Comparison of ENCODE assay signal across 8 cellular contexts in the genomic region with DNA sequence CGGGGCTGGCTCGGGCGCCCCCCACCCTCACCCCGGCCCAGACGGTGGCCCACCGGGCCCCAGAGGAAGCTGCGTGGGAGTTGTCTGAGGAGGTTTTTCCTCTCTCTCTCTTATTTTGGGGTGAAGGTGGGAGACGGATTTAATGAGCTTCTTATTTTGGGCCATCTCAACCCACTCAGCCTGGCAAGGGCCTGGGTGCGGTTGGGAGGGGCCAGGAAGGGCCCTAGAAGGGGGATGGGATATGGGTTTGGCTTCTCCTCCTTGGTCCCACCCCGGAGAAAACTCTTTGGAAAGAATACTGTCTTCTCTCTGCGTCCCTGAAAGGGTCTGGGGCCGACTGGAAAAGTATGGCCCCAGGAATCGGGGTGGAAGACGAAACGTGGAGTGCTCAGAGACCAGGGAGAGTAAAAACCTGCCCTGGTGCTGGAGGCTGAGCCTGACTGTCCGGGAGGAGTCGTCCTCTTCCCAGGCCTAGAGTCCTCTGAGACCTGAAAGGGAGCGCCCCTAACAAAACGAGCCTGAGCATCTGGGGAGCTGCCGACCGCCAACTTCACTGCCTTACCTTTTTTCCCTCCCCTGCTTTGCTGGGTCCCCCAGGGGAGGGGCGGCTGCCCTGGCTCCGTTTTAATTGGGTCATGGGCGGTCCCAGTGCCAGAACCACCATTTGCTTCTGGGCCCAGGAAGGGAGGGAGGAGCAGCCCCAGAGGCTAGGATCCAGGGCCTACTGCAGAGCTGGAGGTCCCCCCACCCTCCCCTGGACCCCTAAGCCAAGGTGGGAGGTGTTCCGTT. TPM values are rescaled to one million over a fixed set of nuclear protein-coding genes. Genes with fewer than 3 reads are reported as not detected.
DNase-seq lines count a peak whose midpoint lies in the region; ATAC-seq, FAIRE-seq and TF ChIP-seq lines count a peak whose summit lies in the region.

No MANE protein-coding gene starts in this region.

- RAD21 ChIA-PET in HCT116 (lab: Charles Lee; ENCODE audit: low non-redundant PET in 1 of 2, low total read pairs in 2 of 2, uncharacterized antibody in 2 of 2, unreplicated experiment in 2 of 2) = interaction anchor here in 1 of 2 experiments (0.6 kb wide), 1 partner anchor 13 kb away, joined by 3 read pairs; no protein-coding TSS in a partner anchor

- H3K4me2 ChIP-seq in HCT116 (ENCODE audit: low read length) = peak overlapping the region; percentile 80

- WGBS in spleen, 5 donors = 28 to 50% (median 47%) methylated on average over 23 to 25 of the region's 25 CpGs

- no peak for TF ChIP-seq RAD21 in HCT116 (IDR thresholded peaks at IDR 0.05; ENCODE audit: low read depth)

- H3K27ac ChIP-seq in HCT116 (ENCODE audit: low read depth, low read length) (peak overlapping the region; percentile 48; the same call in 1 of the 2 replicates), ascending aorta (peak overlapping the region; percentile 91 to 94), spleen (peak overlapping the region; percentile 72 to 92 (median 88))

- CTCF ChIA-PET in HCT116 (lab: Charles Lee) = interaction anchor here (0.6 to 1.3 kb wide), 3 partner anchors 15 to 17 kb away, joined by 3 to 4 read pairs (median 3); no protein-coding TSS in a partner anchor

- intact Hi-C loops in HCT116 (cut with micrococcal nuclease) (no loop called here), ascending aorta (cut with DNase I) (loop anchor here (2.0 to 10.0 kb wide), 6 partner anchors 15 to 467 kb away; a partner anchor contains a TSS), spleen (cut with DNase I; ENCODE audit: low total_unique reads) (no loop called here)

- H3K9ac ChIP-seq in HCT116 (ENCODE audit: low read length) = peak overlapping the region; percentile 70
- peak overlapping the region; percentile 83 for H3K9ac ChIP-seq in iPS-15b (ENCODE audit: low read depth, low read length)

- peaks cover 11 to 13% of the 10 kb centered on the region in 2 experiments for H3K36me3 ChIP-seq in HCT116 (ENCODE audit: control insufficient read depth in 1 of 2, insufficient read depth in 2 of 2, low read length in 2 of 2)
- peaks cover 31 to 39% of the 10 kb centered on the region in 2 donors for H3K36me3 ChIP-seq in ascending aorta
- H3K36me3 ChIP-seq in iPS-15b (ENCODE audit: control insufficient read depth, insufficient read depth, low read length) = peaks cover 17% of the 10 kb centered on the region
- H3K36me3 ChIP-seq in spleen = peaks cover 0 to 46% (median 26%) of the 10 kb centered on the region in 6 donors

- no peak overlapping the region for H2AFZ ChIP-seq in HCT116 (ENCODE audit: low read depth, low read length, poor library complexity, severe bottlenecking)

- no peaks in the 10 kb centered on the region for H4K20me1 ChIP-seq in HCT116 (ENCODE audit: insufficient read depth)

- H3K4me3 ChIP-seq in HCT116 (replicated peaks in 1 of 2; ENCODE audit: low read depth in 1 of 2, low read length in 2 of 2) = peak overlapping the region; percentile 56 to 62
- H3K4me3 ChIP-seq in ascending aorta = peak overlapping the region; percentile 68 to 86
- H3K4me3 ChIP-seq in iPS-15b (ENCODE audit: low read depth, low read length) = peak overlapping the region; percentile 83
- H3K4me3 ChIP-seq in spleen = peak overlapping the region; percentile 46 to 79 (median 58)

- no peak for TF ChIP-seq POLR2A in HCT116 (IDR thresholded peaks at IDR 0.05; ENCODE audit: borderline replicate concordance, extremely low read depth, insufficient read depth, insufficient read length)
- TF ChIP-seq POLR2A in spleen (IDR thresholded peaks at IDR 0.05) = no peak

- DNase-seq in HCT116 (ENCODE audit: low read depth, low spot score) (no peak), ascending aorta (ENCODE audit: low spot score in 2 of 2) (peak; percentile 51 to 85), spleen (peak; percentile 66), HTR-8/SVneo (ENCODE audit: insufficient read length, low spot score) (no peak), DMS153 (lab: John Stamatoyannopoulos, UW) (no peak), NCI-H82 (lab: John Stamatoyannopoulos, UW) (no peak)

- no peaks in the 10 kb centered on the region for H3K79me2 ChIP-seq in HCT116 (ENCODE audit: insufficient read depth, low read length)

- H3K9me2 ChIP-seq in HCT116 (ENCODE audit: insufficient read depth) = no peaks in the 10 kb centered on the region

- peak; percentile 15; the same call in 1 of the 2 replicates for ATAC-seq in HCT116
- ATAC-seq in HG02870 (IDR thresholded peaks at IDR 0.05; ENCODE audit: unreplicated experiment) = no peak

- POLR2A ChIA-PET in HCT116 (lab: Charles Lee) = no interaction called here

- no peak for FAIRE-seq in HTR-8/SVneo (lab: Jason Lieb, UNC)

- TF ChIP-seq CTCF in HCT116 (IDR thresholded peaks at IDR 0.05 in 2 of 3, conservative IDR thresholded peaks at IDR 0.05 in 1 of 3; ENCODE audit: borderline replicate concordance in 1 of 3, insufficient read depth in 1 of 3, low read depth in 2 of 3, low read length in 2 of 3) (no peak), ascending aorta (IDR thresholded peaks at IDR 0.05) (no peak), spleen (IDR thresholded peaks at IDR 0.05 in 8 of 11, conservative IDR thresholded peaks at IDR 0.05 in 3 of 11) (no peak)

- H3K27me3 ChIP-seq in HCT116 (ENCODE audit: insufficient read depth, low read length) (no peaks in the 10 kb centered on the region), ascending aorta (no peaks in the 10 kb centered on the region), iPS-15b (ENCODE audit: control insufficient read depth, insufficient read depth, low read length) (no peaks in the 10 kb centered on the region), spleen (replicated peaks in 1 of 7) (peaks cover 0 to 25% (median 0%) of the 10 kb centered on the region in 7 donors)

- H3K4me1 ChIP-seq in HCT116 (ENCODE audit: control insufficient read depth in 1 of 2, insufficient read depth in 2 of 2, low read length in 2 of 2) (peaks cover 0 to 14% of the 10 kb centered on the region in 2 experiments; a peak in 1 of 4 replicates), ascending aorta (peaks cover 0 to 20% of the 10 kb centered on the region in 2 donors), iPS-15b (ENCODE audit: control insufficient read depth, insufficient read depth, low read length) (peaks cover 10% of the 10 kb centered on the region), spleen (peaks cover 0 to 85% (median 40%) of the 10 kb centered on the region in 6 donors)

- no peaks in the 10 kb centered on the region for H3K9me3 ChIP-seq in HCT116 (ENCODE audit: control insufficient read depth in 1 of 2, insufficient read depth in 1 of 2, low read depth in 1 of 2, low read length in 2 of 2)
- no peaks in the 10 kb centered on the region for H3K9me3 ChIP-seq in ascending aorta
- H3K9me3 ChIP-seq in iPS-15b (ENCODE audit: control insufficient read depth, insufficient read depth, low read length) = no peaks in the 10 kb centered on the region
- H3K9me3 ChIP-seq in spleen = no peaks in the 10 kb centered on the region

- BruUV-seq in HCT116 (replicated peaks; lab: Mats Ljungman, UMichigan) = no TSS peak

TF ChIP-seq in HCT116, 20 proteins besides CTCF, POLR2A, EP300 and RAD21:
- TF ChIP-seq, protein P1, sequence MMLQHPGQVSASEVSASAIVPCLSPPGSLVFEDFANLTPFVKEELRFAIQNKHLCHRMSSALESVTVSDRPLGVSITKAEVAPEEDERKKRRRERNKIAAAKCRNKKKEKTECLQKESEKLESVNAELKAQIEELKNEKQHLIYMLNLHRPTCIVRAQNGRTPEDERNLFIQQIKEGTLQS (IDR thresholded peaks at IDR 0.05) = no peak
- TF ChIP-seq TCF7L2 (IDR thresholded peaks at IDR 0.05; ENCODE audit: borderline replicate concordance, extremely low read depth, insufficient read depth, insufficient read length) (no peak), SIN3A (IDR thresholded peaks at IDR 0.05; ENCODE audit: low read depth) (no peak), ELF1 (IDR thresholded peaks at IDR 0.05; ENCODE audit: borderline replicate concordance, low read depth) (no peak)
- TF ChIP-seq, protein P2, sequence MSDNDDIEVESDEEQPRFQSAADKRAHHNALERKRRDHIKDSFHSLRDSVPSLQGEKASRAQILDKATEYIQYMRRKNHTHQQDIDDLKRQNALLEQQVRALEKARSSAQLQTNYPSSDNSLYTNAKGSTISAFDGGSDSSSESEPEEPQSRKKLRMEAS (IDR thresholded peaks at IDR 0.05) = no peak

RNA-seq across cellular contexts. Expression of a gene that starts 1.6 kb away (rescaled TPM):
- total RNA-seq in HCT116 (2021; ENCODE audit: unreplicated experiment) (17.8 TPM), ascending aorta (178 TPM), spleen (100 to 1,000 TPM in 1 of 7 donors, 10 to 100 TPM in 6; 42.6 to 126 (median 65.2) TPM)
- 14.1 and 15.1 TPM in 2 replicates for polyA plus RNA-seq in HCT116 (2012)
- 10 to 100 TPM in 2 of 3 donors, 1 to 10 TPM in 1; 6.6 to 30.8 (median 15.6) TPM for polyA plus RNA-seq in spleen

RNA-seq across cellular contexts. Expression of a gene that starts 8.3 kb away (rescaled TPM):
- total RNA-seq in HCT116 (2021; ENCODE audit: unreplicated experiment) = 134 TPM
- 93.4 and 124 TPM in 2 replicates for polyA plus RNA-seq in HCT116 (2012)
- total RNA-seq in ascending aorta = 6.6 TPM
- 100 to 1,000 TPM in 1 of 7 donors, 10 to 100 TPM in 6; 55.2 to 111 (median 62.8) TPM for total RNA-seq in spleen
- 100 to 1,000 TPM in 2 of 3 donors, 10 to 100 TPM in 1; 88.8 to 138 (median 137) TPM for polyA plus RNA-seq in spleen

RNA-seq across cellular contexts. Expression of a gene that starts 22.7 kb away (rescaled TPM):
- total RNA-seq in HCT116 (2021; ENCODE audit: unreplicated experiment) = 0.27 TPM
- polyA plus RNA-seq in HCT116 (2012) = 0.04 and 0.23 TPM in 2 replicates
- total RNA-seq in ascending aorta = 7.6 TPM
- total RNA-seq in spleen = 100 to 1,000 TPM in 4 of 7 donors, 10 to 100 TPM in 3; 56.4 to 165 (median 112) TPM
- polyA plus RNA-seq in spleen = 10 to 100 TPM; 34.2 to 46.5 (median 35.3) TPM

RNA-seq across cellular contexts. Expression of a gene that starts 33.6 kb away (rescaled TPM):
- total RNA-seq in HCT116 (2021; ENCODE audit: unreplicated experiment) (42.7 TPM), ascending aorta (214 TPM), spleen (100 to 1,000 TPM in 6 of 7 donors, 10 to 100 TPM in 1; 99.6 to 205 (median 110) TPM)
- polyA plus RNA-seq in HCT116 (2012) = 61.8 and 77.1 TPM in 2 replicates
- polyA plus RNA-seq in spleen = 10 to 100 TPM in 1 of 3 donors, 1 to 10 TPM in 2; 7.9 to 22.3 (median 8.9) TPM

RNA-seq across cellular contexts. Expression of a gene that starts 45.1 kb away (rescaled TPM):
- total RNA-seq in HCT116 (2021; ENCODE audit: unreplicated experiment) (0.47 TPM), ascending aorta (1.9 TPM), spleen (1 to 10 TPM; 1.4 to 5.8 (median 3.0) TPM)
- 0.52 and 0.59 TPM in 2 replicates for polyA plus RNA-seq in HCT116 (2012)
- polyA plus RNA-seq in spleen = 1 to 10 TPM; 2.2 to 5.2 (median 3.4) TPM

Comparison
In these comparisons a context has a peak if more than half of its experiments do, and no peak if none do; other contexts are left out.
1. DNase-seq: peak in ascending aorta (2 of 2) and spleen (single experiment); none in HCT116 (single experiment), HTR-8/SVneo (single experiment), DMS153 (single experiment) and NCI-H82 (single experiment).
2. Peak in every context shown above with its lines, with median percentiles within 50 percentile points of each other: H3K27ac ChIP-seq and H3K4me3 ChIP-seq.